9 cellular contexts compared by ENCODE assay signal in genomic region chr16:20944861-20945390, GRCh38. TPM values are rescaled to one million over a fixed set of nuclear protein-coding genes. Genes with fewer than 3 reads are reported as not detected.
DNase-seq lines count a peak whose midpoint lies in the region; ATAC-seq, FAIRE-seq and TF ChIP-seq lines count a peak whose summit lies in the region.
"Had no signal": no experiment of that assay in that cellular context is flagged by ENCODE, and none has a peak within 500 bp of the region (broad histone marks: within the 10 kb centered on the region; RNA-seq: fewer than 3 reads in every experiment).

No MANE protein-coding gene starts in this region.

- POLR2A ChIA-PET in GM12878 (lab: Charles Lee), result no interaction called here

- TF ChIP-seq CTCF in GM12878 (IDR thresholded peaks at IDR 0.05 in 2 of 3, conservative IDR thresholded peaks at IDR 0.05 in 1 of 3; ENCODE audit: control insufficient read depth in 2 of 3, extremely low read depth in 1 of 3, insufficient read depth in 1 of 3, low read depth in 3 of 3, low read length in 3 of 3) (peak in 2 of 3 experiments; percentile 22 to 33; a peak in 2 of 6 replicates), osteocyte (IDR thresholded peaks at IDR 0.05) (peak; percentile 31)

- H3K9me3 Mint-ChIP-seq in osteocyte (ENCODE audit: unreplicated experiment), result no peaks in the 10 kb centered on the region

- in situ Hi-C loops in SK-MEL-5 (cut with HindIII; ENCODE audit: low pct_unique_long_range_greater_than_20kb, low sequenced_read_pairs), result no loop called here
- in situ Hi-C loops in GM12878 (cut with MboI), result loop anchor here (5.0 kb wide), 1 partner anchor 48 kb away; no protein-coding TSS in a partner anchor

- intact Hi-C loops in GM12878 (cut with micrococcal nuclease; ENCODE audit: unreplicated experiment), result loop anchor here (10.0 kb wide), 1 partner anchor 90 kb away; no protein-coding TSS in a partner anchor

- 37% methylated on average over 5 of the region's 5 CpGs for WGBS in GM12878 (ENCODE audit: insufficient coverage, insufficient replicate concordance, low lambda C conversion rate, missing lambda C conversion rate)

- H3K36me3 Mint-ChIP-seq in osteocyte (ENCODE audit: unreplicated experiment), result no peaks in the 10 kb centered on the region

- H2AFZ ChIP-seq in GM12878 (ENCODE audit: control insufficient read depth, low read depth, low read length), result no peak overlapping the region; the same call in 1 of the 2 replicates

- H3K4me1 Mint-ChIP-seq in osteocyte (ENCODE audit: unreplicated experiment), result no peaks in the 10 kb centered on the region

- H3K4me1 ChIP-seq in GM12878 (ENCODE audit: control insufficient read depth, insufficient read depth, low read length), result peaks cover 17% of the 10 kb centered on the region

- no peak for TF ChIP-seq POLR2A in GM12892 (IDR thresholded peaks at IDR 0.05; ENCODE audit: low read depth, low read length)
- no peak for TF ChIP-seq POLR2A in GM12878 (IDR thresholded peaks at IDR 0.05; ENCODE audit: low read depth, low read length)

- no TSS peak for BruUV-seq in GM12878 (replicated peaks; lab: Mats Ljungman, UMichigan)

- SMC1A ChIA-PET in GM12878 (lab: Charles Lee; ENCODE audit: uncharacterized antibody, unreplicated experiment), result interaction anchor here (2.7 kb wide), 1 partner anchor 93 kb away, joined by 20 read pairs; no protein-coding TSS in a partner anchor

- no peak for TF ChIP-seq EP300 in GM12878 (IDR thresholded peaks at IDR 0.05; ENCODE audit: borderline replicate concordance in 1 of 2, control insufficient read depth in 1 of 2, low read depth in 2 of 2, low read length in 2 of 2)

- H3K9ac ChIP-seq in GM12878 (ENCODE audit: control insufficient read depth, insufficient read depth, low read length), result no peak overlapping the region

- RAD21 ChIA-PET in GM12878 (lab: Charles Lee; ENCODE audit: unreplicated experiment), result interaction anchor here (0.7 to 2.2 kb wide), 2 partner anchors 95 to 103 kb away, joined by 3 to 14 read pairs; no protein-coding TSS in a partner anchor

- FAIRE-seq in GM12892 (lab: Jason Lieb, UNC), result peak; percentile 21
- no peak for FAIRE-seq in GM12878 (lab: Jason Lieb, UNC)

- peak; percentile 60 for TF ChIP-seq RAD21 in GM12878 (IDR thresholded peaks at IDR 0.05; ENCODE audit: insufficient read depth, low read depth, low read length)

- no peak overlapping the region for H3K4me3 ChIP-seq in GM12878

- H3K27ac Mint-ChIP-seq in osteocyte (ENCODE audit: unreplicated experiment), result no peak overlapping the region

- no peaks in the 10 kb centered on the region for H3K79me2 ChIP-seq in GM12878 (ENCODE audit: control insufficient read depth, insufficient read depth, low read length)

- H3K27me3 Mint-ChIP-seq in osteocyte (ENCODE audit: unreplicated experiment), result peaks cover 4% of the 10 kb centered on the region

- no peak overlapping the region for H3K27ac ChIP-seq in GM12878 (ENCODE audit: control insufficient read depth, insufficient read depth)

- no peak for DNase-seq in GM12892 (ENCODE audit: insufficient read length)
- DNase-seq in SK-MEL-5 (ENCODE audit: low read depth, low spot score), result peak; percentile 33
- no peak for DNase-seq in GM12878 (ENCODE audit: low read depth, low spot score)
- no peak for DNase-seq in osteocyte (ENCODE audit: extremely low spot score, unreplicated experiment)
- no peak for DNase-seq in GOT3 (lab: John Stamatoyannopoulos, UW)
- DNase-seq in DMS53 (lab: John Stamatoyannopoulos, UW), result no peak
- DNase-seq in NCI-H524 (lab: John Stamatoyannopoulos, UW), result no peak
- DNase-seq: NCI-H446 had no signal

- no peaks in the 10 kb centered on the region for H3K9me3 ChIP-seq in GM12878 (replicated peaks; ENCODE audit: control insufficient read depth, insufficient read depth, low read length)

- H3K4me2 ChIP-seq in GM12878 (ENCODE audit: control insufficient read depth, insufficient read depth), result no peak overlapping the region

- ATAC-seq in GM12878, result peak; percentile 72
- no peak for ATAC-seq in GM21367 (IDR thresholded peaks at IDR 0.05; ENCODE audit: unreplicated experiment)

- H3K4me3 Mint-ChIP-seq in osteocyte (ENCODE audit: unreplicated experiment), result no peak overlapping the region

- CTCF ChIA-PET in GM12878 (lab: Yijun Ruan, JAX), result interaction anchor here (0.6 to 4.1 kb wide), 5 partner anchors 69 to 1038 kb away, joined by 3 to 47 read pairs (median 4); no protein-coding TSS in a partner anchor

- H3K36me3 ChIP-seq in GM12878 (ENCODE audit: control insufficient read depth in 2 of 2, insufficient read depth in 2 of 2, low read length in 1 of 2), result no peaks in the 10 kb centered on the region

- no peaks in the 10 kb centered on the region; a peak in 2 of 4 replicates for H3K27me3 ChIP-seq in GM12878 (replicated peaks in 1 of 2; ENCODE audit: control insufficient read depth in 2 of 2, insufficient read depth in 2 of 2, low read length in 1 of 2)

- H4K20me1 ChIP-seq in GM12878 (ENCODE audit: control insufficient read depth, insufficient read depth), result no peaks in the 10 kb centered on the region; the same call in 1 of the 2 replicates

RNA-seq across cellular contexts. Expression of gene LYRM1, which starts 44.4 kb away (rescaled TPM):
- polyA plus RNA-seq in GM12892 (2012; ENCODE audit: missing spikeins), result 31.9 TPM
- total RNA-seq in SK-MEL-5 (2014; rRNA removed; shearing (Covaris generic)), result 22.4 and 29.0 TPM in 2 replicates
- 17.0 and 20.5 TPM in 2 replicates for polyA plus RNA-seq in SK-MEL-5 (2015; cell fraction: cytosol; rRNA removed)
- 9.2 and 10.4 TPM in 2 replicates for polyA plus RNA-seq in SK-MEL-5 (2015; cell fraction: nucleus; rRNA removed)
- total RNA-seq in GM12878 (2013; cell fraction: nucleolus; rRNA removed), result 12.4 and 15.2 TPM in 2 replicates
- 24.9 and 27.2 TPM in 2 replicates for total RNA-seq in GM12878 (2014; rRNA removed)
- 37.2 and 41.0 TPM in 2 replicates for total RNA-seq in GM12878 (2014; rRNA removed; fragmentation: Illumina TruSeq; extraction: Trizol)
- total RNA-seq in GM12878 (2021), result 18.4 and 19.4 TPM in 2 replicates
- polyA plus RNA-seq in GM12878 (2011; ENCODE audit: low read depth), result 26.1 TPM
- 54.4 and 81.5 TPM in 2 replicates for polyA plus RNA-seq in GM12878 (2011; rRNA removed)
- polyA plus RNA-seq in GM12878 (2011; cell fraction: cytosol; rRNA removed), result 28.2 and 33.0 TPM in 2 replicates
- polyA plus RNA-seq in GM12878 (2011; cell fraction: nucleus; rRNA removed), result 18.8 and 24.1 TPM in 2 replicates
- polyA plus RNA-seq in GM12878 (2012), result 26.8 and 27.8 TPM in 2 replicates
- polyA plus RNA-seq in GM12878 (2014; fragmentation: Illumina TruSeq; extraction: Trizol), result 43.8 and 44.8 TPM in 2 replicates
- 10 to 100 TPM; 36.9 to 43.7 TPM for polyA plus RNA-seq in GM12878 (2014; fragmentation: Nextera tagmentation; extraction: Ambion mirVana)
- polyA plus RNA-seq in GM12878 (2014; rRNA removed), result 29.3 and 30.2 TPM in 2 replicates
- polyA plus RNA-seq in GM12878 (2016; fragmentation: Nextera tagmentation; extraction: Ambion mirVana), result 10 to 100 TPM; 38.9 to 40.5 TPM
- polyA minus RNA-seq in GM12878 (2011; rRNA and poly(A)+ RNA removed), result 20.1 and 26.8 TPM in 2 replicates
- polyA minus RNA-seq in GM12878 (2011; cell fraction: cytosol; rRNA and poly(A)+ RNA removed), result 15.2 and 16.8 TPM in 2 replicates
- polyA minus RNA-seq in GM12878 (2011; cell fraction: nucleus; rRNA and poly(A)+ RNA removed), result 5.7 and 6.6 TPM in 2 replicates
- 14.9 and 18.1 TPM in 2 replicates for total RNA-seq in osteocyte

RNA-seq across cellular contexts. Expression of gene DCUN1D3, which starts 44.8 kb away (rescaled TPM):
- 2.5 TPM for polyA plus RNA-seq in GM12892 (2012; ENCODE audit: missing spikeins)
- total RNA-seq in SK-MEL-5 (2014; rRNA removed; shearing (Covaris generic)), result 6.2 and 6.9 TPM in 2 replicates
- 3.3 and 4.8 TPM in 2 replicates for polyA plus RNA-seq in SK-MEL-5 (2015; cell fraction: cytosol; rRNA removed)
- polyA plus RNA-seq in SK-MEL-5 (2015; cell fraction: nucleus; rRNA removed), result 11.0 and 15.6 TPM in 2 replicates
- 6.1 and 7.6 TPM in 2 replicates for total RNA-seq in GM12878 (2013; cell fraction: nucleolus; rRNA removed)
- 2.4 and 2.8 TPM in 2 replicates for total RNA-seq in GM12878 (2014; rRNA removed)
- 2.3 and 2.5 TPM in 2 replicates for total RNA-seq in GM12878 (2014; rRNA removed; fragmentation: Illumina TruSeq; extraction: Trizol)
- 3.5 and 3.7 TPM in 2 replicates for total RNA-seq in GM12878 (2021)
- polyA plus RNA-seq in GM12878 (2011; ENCODE audit: low read depth), result 1.7 TPM
- 4.5 and 5.5 TPM in 2 replicates for polyA plus RNA-seq in GM12878 (2011; rRNA removed)
- polyA plus RNA-seq in GM12878 (2011; cell fraction: cytosol; rRNA removed), result 3.1 and 3.5 TPM in 2 replicates
- 6.2 and 7.4 TPM in 2 replicates for polyA plus RNA-seq in GM12878 (2011; cell fraction: nucleus; rRNA removed)
- 2.1 and 2.6 TPM in 2 replicates for polyA plus RNA-seq in GM12878 (2012)
- polyA plus RNA-seq in GM12878 (2014; fragmentation: Illumina TruSeq; extraction: Trizol), result 1.6 and 1.8 TPM in 2 replicates
- 1 to 10 TPM in 1 of 2 experiments, under 1 TPM in 1; 0.47 to 1.2 TPM for polyA plus RNA-seq in GM12878 (2014; fragmentation: Nextera tagmentation; extraction: Ambion mirVana)
- polyA plus RNA-seq in GM12878 (2014; rRNA removed), result 1.9 TPM in 2 replicates
- 1 to 10 TPM; 1.3 to 1.8 TPM for polyA plus RNA-seq in GM12878 (2016; fragmentation: Nextera tagmentation; extraction: Ambion mirVana)
- polyA minus RNA-seq in GM12878 (2011; rRNA and poly(A)+ RNA removed), result 6.0 and 7.6 TPM in 2 replicates
- 2.4 and 2.9 TPM in 2 replicates for polyA minus RNA-seq in GM12878 (2011; cell fraction: cytosol; rRNA and poly(A)+ RNA removed)
- 5.8 and 7.0 TPM in 2 replicates for polyA minus RNA-seq in GM12878 (2011; cell fraction: nucleus; rRNA and poly(A)+ RNA removed)
- total RNA-seq in osteocyte, result 19.3 and 19.6 TPM in 2 replicates
